In the genomic region with DNA sequence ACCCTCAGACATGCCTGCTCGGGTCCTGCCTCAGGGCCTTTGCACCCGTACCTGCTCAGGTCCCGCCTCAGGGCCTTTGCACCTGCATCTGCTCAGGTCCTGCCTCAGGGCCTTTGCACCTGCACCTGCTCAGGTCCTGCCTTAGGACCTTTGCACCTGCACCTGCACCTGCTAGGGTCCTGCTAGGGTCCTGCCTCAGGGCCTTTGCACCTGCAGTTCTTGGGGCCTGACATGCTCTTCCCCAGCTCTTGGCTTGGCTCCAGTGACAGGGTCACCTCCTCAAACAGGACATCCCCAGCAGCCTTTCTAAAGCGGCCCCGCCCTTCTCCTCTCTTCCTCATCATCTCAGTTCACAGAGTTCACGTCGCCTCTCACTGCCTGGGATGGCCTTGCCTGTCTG, we compare ENCODE assay signal across 21 cellular contexts.
"Had no signal": no experiment of that assay in that cellular context is flagged by ENCODE, and none has a peak within 500 bp of the region (broad histone marks: within the 10 kb centered on the region; RNA-seq: fewer than 3 reads in every experiment).

No MANE protein-coding gene starts in this region.

- FAIRE-seq: kidney had no signal

- H3K4me1 Mint-ChIP-seq: activated CD4-positive, alpha-beta T cell treated with anti-CD3 and anti-CD28 coated beads, Interleukin-2, amount 10 ng/mL, durations not matched to agents 7 days and 5 days had no signal

- H3K27me3 Mint-ChIP-seq: activated CD4-positive, alpha-beta T cell treated with anti-CD3 and anti-CD28 coated beads, Interleukin-2, amount 10 ng/mL, durations not matched to agents 7 days and 5 days; activated naive CD8-positive, alpha-beta T cell had no signal

- H3K27me3 ChIP-seq: left lung, upper lobe of left lung had no signal

- H3K4me2 ChIP-seq: SK-N-SH had no signal

- H3K9me3 Mint-ChIP-seq: activated CD4-positive, alpha-beta T cell treated with anti-CD3 and anti-CD28 coated beads, Interleukin-2, amount 10 ng/mL, durations not matched to agents 7 days and 5 days; T-helper 2 cell treated with Interferon-gamma antibody and Interleukin-4, amounts not matched to agents 5 μg/mL and 100 μg/mL, for 36 hours had no signal

- H3K27ac Mint-ChIP-seq: activated CD4-positive, alpha-beta T cell treated with anti-CD3 and anti-CD28 coated beads, Interleukin-2, amount 10 ng/mL, durations not matched to agents 7 days and 5 days; activated CD8-positive, alpha-beta T cell treated with anti-CD3 and anti-CD28 coated beads, Interleukin-2, amount 10 ng/mL, durations not matched to agents 7 days and 5 days; activated naive CD8-positive, alpha-beta T cell; dendritic cell treated with granulocyte-macrophage colony-stimulating factor and Interleukin-4, amounts not matched to agents 40 ng/mL and 50 ng/mL, for 4 days; mesothelial cell of epicardium; T-helper 2 cell treated with Interferon-gamma antibody and Interleukin-4, amounts not matched to agents 5 μg/mL and 100 μg/mL, for 36 hours had no signal

- H3K9me3 ChIP-seq: SK-N-SH, upper lobe of left lung had no signal

- H3K27ac ChIP-seq: VCaP had no signal

- H3K36me3 Mint-ChIP-seq: mesothelial cell of epicardium had no signal

- ATAC-seq: activated CD8-positive, alpha-beta T cell treated with anti-CD3 and anti-CD28 coated beads, Interleukin-2, amount 10 ng/mL, durations not matched to agents 7 days and 5 days had no signal

- H3K36me3 ChIP-seq: left lung, spleen, upper lobe of left lung had no signal

- DNase-seq: activated CD4-positive, alpha-beta T cell treated with anti-CD3 and anti-CD28 coated beads, Interleukin-2, amount 10 ng/mL, durations not matched to agents 7 days and 5 days; activated CD4-positive, CD25-positive, alpha-beta regulatory T cell treated with anti-CD3 and anti-CD28 coated beads, Interleukin-2, amount 50 U/mL, for 72 hours; activated CD8-positive, alpha-beta T cell treated with anti-CD3 and anti-CD28 coated beads, Interleukin-2, amount 10 ng/mL, durations not matched to agents 7 days and 5 days; activated gamma-delta T cell treated with Interleukin-2 at 50 U/mL for 16 hours; effector CD4-positive, alpha-beta T cell; erythroblast; foreskin fibroblast; kidney; occipital lobe; posterior cingulate gyrus; SK-N-SH; spleen; stimulated activated CD4-positive, alpha-beta T cell treated with anti-CD3 and anti-CD28 coated beads, Interleukin-4, amount 100 ng/mL, for 24 hours; stimulated activated naive CD4-positive, alpha-beta T cell treated with Interleukin-2 at 50 U/mL for 16 hours; upper lobe of left lung had no signal

- H3K4me3 ChIP-seq: left lung, spleen, upper lobe of left lung had no signal

- H3K9ac ChIP-seq: SK-N-SH had no signal

- H3K4me3 Mint-ChIP-seq: activated CD4-positive, alpha-beta T cell treated with anti-CD3 and anti-CD28 coated beads, Interleukin-2, amount 10 ng/mL, durations not matched to agents 7 days and 5 days; activated CD8-positive, alpha-beta T cell treated with anti-CD3 and anti-CD28 coated beads, Interleukin-2, amount 10 ng/mL, durations not matched to agents 7 days and 5 days; activated naive CD8-positive, alpha-beta T cell; dendritic cell treated with granulocyte-macrophage colony-stimulating factor and Interleukin-4, amounts not matched to agents 40 ng/mL and 50 ng/mL, for 4 days; mesothelial cell of epicardium; T-helper 2 cell treated with Interferon-gamma antibody and Interleukin-4, amounts not matched to agents 5 μg/mL and 100 μg/mL, for 36 hours had no signal
